31 cellular contexts compared by ENCODE assay signal in genomic region chr1:106536741-106537140, GRCh38.
DNase-seq lines count a peak whose midpoint lies in the region; ATAC-seq and TF ChIP-seq lines count a peak whose summit lies in the region.
"Had no signal": no experiment of that assay in that cellular context is flagged by ENCODE, and none has a peak within 500 bp of the region (broad histone marks: within the 10 kb centered on the region; RNA-seq: fewer than 3 reads in every experiment).

No MANE protein-coding gene starts in this region.

- no peaks in the 10 kb centered on the region for H3K79me2 ChIP-seq in GM23248 (ENCODE audit: insufficient read depth)

- H3K27ac ChIP-seq in GM23248 (no peak overlapping the region), brain microvascular endothelial cell (no peak overlapping the region)
- H3K27ac ChIP-seq in naive thymus-derived CD4-positive, alpha-beta T cell (ENCODE audit: low read depth, low read length), result no peak overlapping the region
- H3K27ac ChIP-seq: BLaER1 treated with 17β-estradiol and CSF1 and Interleukin-3, amounts not matched to agents 10 nM and 100 nM; cardiac muscle cell; colonic mucosa; foreskin keratinocyte; heart left ventricle; KMS-11; left ventricle myocardium inferior; prostate gland; right lobe of liver; tibial nerve had no signal

- ATAC-seq in naive thymus-derived CD4-positive, alpha-beta T cell, result no peak
- ATAC-seq: foreskin keratinocyte; HCT116; heart left ventricle; naive thymus-derived CD8-positive, alpha-beta T cell; right lobe of liver; Right ventricle myocardium inferior had no signal

- in situ Hi-C loops in GM23248 (cut with MboI), result no loop called here
- in situ Hi-C loops in brain microvascular endothelial cell (cut with HindIII; ENCODE audit: low pct_ligation_motif_present, low sequenced_read_pairs), result no loop called here

- no peak overlapping the region for H3K27ac Mint-ChIP-seq in naive thymus-derived CD4-positive, alpha-beta T cell
- H3K27ac Mint-ChIP-seq: activated CD4-positive, alpha-beta memory T cell treated with anti-CD3 and anti-CD28 coated beads, Interleukin-2, amount 10 ng/mL, durations not matched to agents 7 days and 5 days; naive thymus-derived CD8-positive, alpha-beta T cell had no signal

- POLR2A ChIA-PET in naive thymus-derived CD4-positive, alpha-beta T cell (lab: Charles Lee), result no interaction called here

- intact Hi-C loops in naive thymus-derived CD4-positive, alpha-beta T cell (cut with micrococcal nuclease), result no loop called here

- no peak overlapping the region for H3K4me3 Mint-ChIP-seq in naive thymus-derived CD4-positive, alpha-beta T cell
- H3K4me3 Mint-ChIP-seq: activated CD4-positive, alpha-beta memory T cell treated with anti-CD3 and anti-CD28 coated beads, Interleukin-2, amount 10 ng/mL, durations not matched to agents 7 days and 5 days; naive thymus-derived CD8-positive, alpha-beta T cell had no signal

- no peaks in the 10 kb centered on the region for H3K27me3 ChIP-seq in GM23248 (replicated peaks; ENCODE audit: insufficient read depth)
- H3K27me3 ChIP-seq in brain microvascular endothelial cell (replicated peaks), result no peaks in the 10 kb centered on the region
- H3K27me3 ChIP-seq in naive thymus-derived CD4-positive, alpha-beta T cell (ENCODE audit: control insufficient read depth in 2 of 2, insufficient read depth in 2 of 2, low read length in 2 of 2), result no peaks in the 10 kb centered on the region
- H3K27me3 ChIP-seq: BLaER1 treated with 17β-estradiol and CSF1 and Interleukin-3, amounts not matched to agents 10 nM and 100 nM; cardiac muscle cell; colonic mucosa; foreskin keratinocyte; heart left ventricle; right lobe of liver; tibial nerve had no signal

- H3F3A ChIP-seq in GM23248 (ENCODE audit: insufficient read depth), result peaks cover 10% of the 10 kb centered on the region; the same call in 1 of the 2 replicates

- H3K9me3 Mint-ChIP-seq in naive thymus-derived CD4-positive, alpha-beta T cell, result peaks cover 0 to 29% (median 11%) of the 10 kb centered on the region in 11 donors

- no peak overlapping the region for H3K4me3 ChIP-seq in AG10803 (ENCODE audit: low read length)
- peak overlapping the region; percentile 28; the same call in 1 of the 2 replicates for H3K4me3 ChIP-seq in GM23248
- no peak overlapping the region for H3K4me3 ChIP-seq in brain microvascular endothelial cell (ENCODE audit: low read depth, low read length)
- no peak overlapping the region for H3K4me3 ChIP-seq in naive thymus-derived CD4-positive, alpha-beta T cell (ENCODE audit: low read length)
- H3K4me3 ChIP-seq: BLaER1 treated with 17β-estradiol and CSF1 and Interleukin-3, amounts not matched to agents 10 nM and 100 nM; cardiac muscle cell; colonic mucosa; heart left ventricle; left ventricle myocardium inferior; prostate gland; right lobe of liver; tibial nerve had no signal

- no peaks in the 10 kb centered on the region for H3K27me3 Mint-ChIP-seq in naive thymus-derived CD4-positive, alpha-beta T cell
- H3K27me3 Mint-ChIP-seq: activated CD4-positive, alpha-beta memory T cell treated with anti-CD3 and anti-CD28 coated beads, Interleukin-2, amount 10 ng/mL, durations not matched to agents 7 days and 5 days; naive thymus-derived CD8-positive, alpha-beta T cell had no signal

- no peaks in the 10 kb centered on the region for H3K4me1 Mint-ChIP-seq in naive thymus-derived CD4-positive, alpha-beta T cell
- H3K4me1 Mint-ChIP-seq: activated CD4-positive, alpha-beta memory T cell treated with anti-CD3 and anti-CD28 coated beads, Interleukin-2, amount 10 ng/mL, durations not matched to agents 7 days and 5 days; naive thymus-derived CD8-positive, alpha-beta T cell had no signal

- peaks cover 5% of the 10 kb centered on the region for H3K9me3 ChIP-seq in GM23248 (ENCODE audit: low read depth)
- peaks cover 0 to 6% (median 0%) of the 10 kb centered on the region in 3 experiments for H3K9me3 ChIP-seq in naive thymus-derived CD4-positive, alpha-beta T cell (ENCODE audit: control insufficient read depth in 2 of 3, low read length in 3 of 3)
- H3K9me3 ChIP-seq: colonic mucosa, prostate gland, right lobe of liver had no signal

- DNase-seq in AG10803 (ENCODE audit: low read depth) (peak; percentile 59), GM23248 (peak; percentile 84), brain microvascular endothelial cell (peak; percentile 11), kidney tubule cell (ENCODE audit: low spot score) (peak; percentile 29), activated gamma-delta T cell treated with Interleukin-2 at 50 U/mL for 16 hours (no peak), NCI-H774 (lab: John Stamatoyannopoulos, UW) (no peak), NOMO-1 treated with DMSO at 0.1 percent for 48 hours (lab: John Stamatoyannopoulos, UW; ENCODE audit: unreplicated experiment) (no peak)
- no peak for DNase-seq in naive thymus-derived CD4-positive, alpha-beta T cell
- DNase-seq: activated CD4-positive, alpha-beta memory T cell treated with anti-CD3 and anti-CD28 coated beads, Interleukin-2, amount 10 ng/mL, durations not matched to agents 7 days and 5 days; activated CD4-positive, alpha-beta T cell treated with anti-CD3 and anti-CD28 coated beads for 1 hour; activated naive CD4-positive, alpha-beta T cell treated with anti-CD3 and anti-CD28 coated beads, Interleukin-2, amount 50 U/mL, for 16 hours; amygdala; colonic mucosa; effector CD8-positive, alpha-beta T cell; heart left ventricle; islet precursor cell; left ventricle myocardium inferior; naive thymus-derived CD8-positive, alpha-beta T cell; NCI-H226; NCI-H526 treated with DMSO at 0.1 percent for 48 hours; right lobe of liver; stimulated activated CD4-positive, alpha-beta T cell treated with anti-CD3 and anti-CD28 coated beads, Interleukin-4, amount 100 ng/mL, for 1 hour; T-helper 2 cell had no signal

- TF ChIP-seq CTCF in AG10803 (conservative IDR thresholded peaks at IDR 0.05; ENCODE audit: low read length) (no peak), brain microvascular endothelial cell (IDR thresholded peaks at IDR 0.05; ENCODE audit: low read depth, low read length, missing control alignments) (no peak)

- H3K9ac ChIP-seq in GM23248, result no peak overlapping the region
- H3K9ac ChIP-seq: BLaER1 treated with 17β-estradiol and CSF1 and Interleukin-3, amounts not matched to agents 10 nM and 100 nM; KMS-11 had no signal

- no peaks in the 10 kb centered on the region for H3K9me2 ChIP-seq in GM23248 (ENCODE audit: insufficient read depth)

- H3K36me3 Mint-ChIP-seq in naive thymus-derived CD4-positive, alpha-beta T cell, result no peaks in the 10 kb centered on the region
- H3K36me3 Mint-ChIP-seq: naive thymus-derived CD8-positive, alpha-beta T cell had no signal

- CTCF ChIA-PET in naive thymus-derived CD4-positive, alpha-beta T cell (lab: Charles Lee), result no interaction called here

- H4K20me1 ChIP-seq in GM23248 (ENCODE audit: insufficient read depth), result no peaks in the 10 kb centered on the region
- H4K20me1 ChIP-seq: BLaER1 treated with 17β-estradiol and CSF1 and Interleukin-3, amounts not matched to agents 10 nM and 100 nM had no signal

- no peaks in the 10 kb centered on the region for H3K36me3 ChIP-seq in GM23248 (ENCODE audit: low read depth)
- no peaks in the 10 kb centered on the region for H3K36me3 ChIP-seq in brain microvascular endothelial cell (replicated peaks)
- H3K36me3 ChIP-seq in naive thymus-derived CD4-positive, alpha-beta T cell (ENCODE audit: control insufficient read depth in 2 of 3, insufficient read depth in 3 of 3, low read length in 3 of 3), result no peaks in the 10 kb centered on the region
- H3K36me3 ChIP-seq: BLaER1 treated with 17β-estradiol and CSF1 and Interleukin-3, amounts not matched to agents 10 nM and 100 nM; cardiac muscle cell; colonic mucosa; heart left ventricle; left ventricle myocardium inferior; prostate gland; right lobe of liver; tibial nerve had no signal

- H3K4me2 ChIP-seq in GM23248 (ENCODE audit: unreplicated experiment), result peak overlapping the region; percentile 50
- H3K4me2 ChIP-seq: BLaER1 treated with 17β-estradiol and CSF1 and Interleukin-3, amounts not matched to agents 10 nM and 100 nM; KMS-11 had no signal

- H3K4me1 ChIP-seq in GM23248 (ENCODE audit: insufficient read depth), result peaks cover 12% of the 10 kb centered on the region
- no peaks in the 10 kb centered on the region for H3K4me1 ChIP-seq in naive thymus-derived CD4-positive, alpha-beta T cell (ENCODE audit: control insufficient read depth in 2 of 2, insufficient read depth in 2 of 2, low read length in 2 of 2)
- H3K4me1 ChIP-seq: BLaER1 treated with 17β-estradiol and CSF1 and Interleukin-3, amounts not matched to agents 10 nM and 100 nM; colonic mucosa; foreskin keratinocyte; heart left ventricle; left ventricle myocardium inferior; prostate gland; right lobe of liver; tibial nerve had no signal

- H2AFZ ChIP-seq in GM23248, result no peak overlapping the region

Comparison
In these comparisons a context has a peak if more than half of its experiments do, and no peak if none do; other contexts are left out.
1. DNase-seq: peak in AG10803 (single experiment), GM23248 (single experiment), brain microvascular endothelial cell (single experiment) and kidney tubule cell (single experiment); none in activated gamma-delta T cell treated with Interleukin-2 at 50 U/mL for 16 hours (single experiment), NCI-H774 (single experiment), NOMO-1 treated with DMSO at 0.1 percent for 48 hours (single experiment) and naive thymus-derived CD4-positive, alpha-beta T cell (0 of 9).